Comparison of ENCODE assay signal across 9 cellular contexts in genomic region chr12:100154472-100155247, GRCh38. TPM values are rescaled to one million over a fixed set of nuclear protein-coding genes. Genes with fewer than 3 reads are reported as not detected.
DNase-seq lines count a peak whose midpoint lies in the region; ATAC-seq and TF ChIP-seq lines count a peak whose summit lies in the region.
"Had no signal": no experiment of that assay in that cellular context is flagged by ENCODE, and none has a peak within 500 bp of the region (broad histone marks: within the 10 kb centered on the region; RNA-seq: fewer than 3 reads in every experiment).

No MANE protein-coding gene starts in this region.

- peaks cover 10% of the 10 kb centered on the region for H3K27me3 Mint-ChIP-seq in nephron progenitor cell (ENCODE audit: low read depth, poor library complexity)
- H3K27me3 Mint-ChIP-seq: stimulated activated naive CD8-positive, alpha-beta T cell treated with anti-CD3 and anti-CD28 coated beads, Interleukin-15, Interleukin-2, amounts not matched to agents 100 ng/mL and 50 ng/mL, for 24 hours had no signal

- DNase-seq in activated gamma-delta T cell treated with Interleukin-2 at 50 U/mL for 16 hours: peak; percentile 69
- no peak for DNase-seq in activated gamma-delta T cell (lab: John Stamatoyannopoulos, UW)
- DNase-seq in NOMO-1 (lab: John Stamatoyannopoulos, UW; ENCODE audit: unreplicated experiment in 2 of 2): peak; percentile 11 to 20
- DNase-seq in activated CD8-positive, alpha-beta memory T cell treated with anti-CD3 and anti-CD28 coated beads, Interleukin-2, amount 50 U/mL, for 24 hours (ENCODE audit: extremely low read depth): peak; percentile 34
- peak; percentile 77 for DNase-seq in nephron progenitor cell
- peak in 28 of 49 donors; percentile 9 to 52 (median 26) for DNase-seq in substantia nigra (lab: John Stamatoyannopoulos, UW)

- no peak overlapping the region for H3K4me3 Mint-ChIP-seq in nephron progenitor cell
- H3K4me3 Mint-ChIP-seq: stimulated activated naive CD8-positive, alpha-beta T cell treated with anti-CD3 and anti-CD28 coated beads, Interleukin-15, Interleukin-2, amounts not matched to agents 100 ng/mL and 50 ng/mL, for 24 hours had no signal

- H3K27ac Mint-ChIP-seq in nephron progenitor cell: no peak overlapping the region
- H3K27ac Mint-ChIP-seq: stimulated activated naive CD8-positive, alpha-beta T cell treated with anti-CD3 and anti-CD28 coated beads, Interleukin-15, Interleukin-2, amounts not matched to agents 100 ng/mL and 50 ng/mL, for 24 hours had no signal

- peaks cover 3% of the 10 kb centered on the region for H3K36me3 Mint-ChIP-seq in nephron progenitor cell (ENCODE audit: low read depth)

- H3K27ac ChIP-seq in substantia nigra (ENCODE audit: low read depth, low read length, poor library complexity, severe bottlenecking): no peak overlapping the region

- no peaks in the 10 kb centered on the region for H3K9me3 Mint-ChIP-seq in nephron progenitor cell
- H3K9me3 Mint-ChIP-seq: stimulated activated naive CD8-positive, alpha-beta T cell treated with anti-CD3 and anti-CD28 coated beads, Interleukin-15, Interleukin-2, amounts not matched to agents 100 ng/mL and 50 ng/mL, for 24 hours had no signal

- H3K4me1 Mint-ChIP-seq in nephron progenitor cell: no peaks in the 10 kb centered on the region

- peak; percentile 65 for ATAC-seq in HG02870 (IDR thresholded peaks at IDR 0.05; ENCODE audit: unreplicated experiment)
- peak; percentile 54 for ATAC-seq in esophagus mucosa

- peak; percentile 74 for TF ChIP-seq CTCF in nephron progenitor cell (IDR thresholded peaks at IDR 0.05)

RNA-seq across cellular contexts. Expression of gene BLTP3B, which starts 12.0 kb away (rescaled TPM):
- 13.5 TPM for total RNA-seq in esophagus mucosa

RNA-seq across cellular contexts. Expression of gene ACTR6, which starts 46.0 kb away (rescaled TPM):
- 20.4 TPM for total RNA-seq in esophagus mucosa
